13 cellular contexts compared by ENCODE assay signal in genomic region chr20:8385247-8385646, GRCh38.
DNase-seq lines count a peak whose midpoint lies in the region; TF ChIP-seq lines count a peak whose summit lies in the region.
"Had no signal": no experiment of that assay in that cellular context is flagged by ENCODE, and none has a peak within 500 bp of the region (broad histone marks: within the 10 kb centered on the region; RNA-seq: fewer than 3 reads in every experiment).

No MANE protein-coding gene starts in this region.

- no peaks in the 10 kb centered on the region for H3K79me2 ChIP-seq in H9 (ENCODE audit: insufficient read depth, low read length)

- no peaks in the 10 kb centered on the region; the same call in 1 of the 2 replicates for H3K27me3 Mint-ChIP-seq in H9 (ENCODE audit: low read depth)
- H3K27me3 Mint-ChIP-seq in CD4-positive, alpha-beta memory T cell, result peaks cover 0 to 1% of the 10 kb centered on the region in 2 donors

- H3K27ac Mint-ChIP-seq in H9, result no peak overlapping the region
- no peak overlapping the region for H3K27ac Mint-ChIP-seq in CD4-positive, alpha-beta memory T cell

- H3K79me1 ChIP-seq in H9 (ENCODE audit: insufficient read depth, low read depth, low read length, poor library complexity, severe bottlenecking), result no peaks in the 10 kb centered on the region

- H3K4me3 Mint-ChIP-seq in H9, result no peak overlapping the region
- no peak overlapping the region for H3K4me3 Mint-ChIP-seq in CD4-positive, alpha-beta memory T cell

- no peak overlapping the region for H3K27ac ChIP-seq in H9 (ENCODE audit: insufficient read length, low read depth, low read length)
- no peak overlapping the region for H3K27ac ChIP-seq in CD4-positive, alpha-beta memory T cell (ENCODE audit: low read depth, low read length)
- H3K27ac ChIP-seq: HL-60 had no signal

- H3K36me3 ChIP-seq in CD4-positive, alpha-beta memory T cell (ENCODE audit: insufficient read depth, low read length), result no peaks in the 10 kb centered on the region

- H2BK5ac ChIP-seq in H9 (ENCODE audit: insufficient read length, low read length), result no peak overlapping the region

- no peak overlapping the region for H3K4me3 ChIP-seq in CD4-positive, alpha-beta memory T cell (ENCODE audit: low read length in 2 of 2)

- no peak overlapping the region for H4K8ac ChIP-seq in H9 (replicated peaks; ENCODE audit: insufficient read length, low read depth, low read length)

- H3K9ac ChIP-seq in H9 (ENCODE audit: extremely low read depth, insufficient read length, low read length), result no peak overlapping the region

- CTCF ChIA-PET in CD4-positive, alpha-beta memory T cell (lab: Charles Lee; ENCODE audit: partially characterized antibody), result interaction anchor here (1.0 to 4.5 kb wide), 2 partner anchors 12 to 254 kb away, joined by 3 to 30 read pairs; partner anchors contain the start of gene PLCB1

- WGBS in H9 (ENCODE audit: extremely low coverage, insufficient read length, low lambda C conversion rate), result no CpG with 5 or more reads among the region's 3 CpGs

- no peaks in the 10 kb centered on the region for H4K20me1 ChIP-seq in H9 (ENCODE audit: control insufficient read depth, insufficient read depth, insufficient read length)

- peaks cover 0 to 7% (median 1%) of the 10 kb centered on the region in 3 experiments; a peak in 3 of 7 replicates for H3K36me3 Mint-ChIP-seq in H9 (ENCODE audit: insufficient read depth in 1 of 3, low read depth in 3 of 3)
- no peaks in the 10 kb centered on the region for H3K36me3 Mint-ChIP-seq in CD4-positive, alpha-beta memory T cell

- no peaks in the 10 kb centered on the region for H3K9me3 ChIP-seq in H9 (ENCODE audit: control insufficient read depth, low read depth, low read length)
- no peaks in the 10 kb centered on the region for H3K9me3 ChIP-seq in CD4-positive, alpha-beta memory T cell (ENCODE audit: control insufficient read depth in 1 of 2, low read length in 2 of 2)

- H3K27me3 ChIP-seq in H9 (ENCODE audit: insufficient read depth, low read length), result no peaks in the 10 kb centered on the region
- H3K27me3 ChIP-seq in CD4-positive, alpha-beta memory T cell (ENCODE audit: insufficient read depth, low read length), result no peaks in the 10 kb centered on the region

- H4K5ac ChIP-seq in H9 (ENCODE audit: insufficient read length, low read depth, low read length), result no peak overlapping the region

- DNase-seq in AG20443 (ENCODE audit: low spot score) (peak; percentile 14), H9 (peak; percentile 67), UCSD-AML1 (lab: John Stamatoyannopoulos, UW; ENCODE audit: unreplicated experiment) (peak; percentile 17), hepatic stellate cell (ENCODE audit: low spot score) (peak; percentile 63), HK-2 (ENCODE audit: unreplicated experiment) (no peak), cerebellar nuclear complex (lab: John Stamatoyannopoulos, UW) (no peak), G401 (ENCODE audit: low spot score) (no peak)
- DNase-seq in CD4-positive, alpha-beta memory T cell, result no peak
- DNase-seq: H7; NCI-H1930; stimulated activated naive CD4-positive, alpha-beta T cell treated with Interleukin-2 at 50 U/mL for 16 hours; SW 1271 had no signal

- intact Hi-C loops in CD4-positive, alpha-beta memory T cell (cut with micrococcal nuclease), result no loop called here

- H3K23ac ChIP-seq in H9 (ENCODE audit: insufficient read length, low read depth, low read length), result no peak overlapping the region

- TF ChIP-seq CTCF in H9 (conservative IDR thresholded peaks at IDR 0.05), result no peak

- no peak overlapping the region for H2AK5ac ChIP-seq in H9 (ENCODE audit: insufficient read length, low read length)

- H3T11ph ChIP-seq in H9 (ENCODE audit: low read length), result no peak overlapping the region

- no peaks in the 10 kb centered on the region for H3K4me1 ChIP-seq in H9 (ENCODE audit: insufficient read depth, low read length)
- no peaks in the 10 kb centered on the region for H3K4me1 ChIP-seq in CD4-positive, alpha-beta memory T cell (ENCODE audit: insufficient read depth, low read length)

- no peak overlapping the region for H3K18ac ChIP-seq in H9 (ENCODE audit: insufficient read length, low read depth, low read length)

- H4K91ac ChIP-seq in H9 (ENCODE audit: insufficient read length, low read depth, low read length), result no peak overlapping the region

- POLR2A ChIA-PET in CD4-positive, alpha-beta memory T cell (lab: Charles Lee; ENCODE audit: partially characterized antibody), result no interaction called here

- H3K23me2 ChIP-seq in H9 (ENCODE audit: insufficient read length, low read depth, low read length, poor library complexity, severe bottlenecking), result no peaks in the 10 kb centered on the region

- in situ Hi-C loops in G401 (cut with HindIII; ENCODE audit: low sequenced_read_pairs), result no loop called here

- no peak overlapping the region for H2BK20ac ChIP-seq in H9 (ENCODE audit: low read depth, low read length, poor library complexity, severe bottlenecking)

- H3K14ac ChIP-seq in H9 (ENCODE audit: insufficient read depth, low read length), result no peak overlapping the region

- peaks cover 10 to 13% of the 10 kb centered on the region in 2 experiments; a peak in 4 of 5 replicates for H3K9me3 Mint-ChIP-seq in H9
- no peaks in the 10 kb centered on the region for H3K9me3 Mint-ChIP-seq in CD4-positive, alpha-beta memory T cell

- no peak overlapping the region for H2BK120ac ChIP-seq in H9 (ENCODE audit: low read depth, low read length, poor library complexity, severe bottlenecking)

- H2AFZ ChIP-seq in H9 (ENCODE audit: low read length), result no peak overlapping the region

- H3K56ac ChIP-seq in H9 (ENCODE audit: insufficient read length, low read depth, low read length), result no peak overlapping the region

- no peak overlapping the region for H3K4me2 ChIP-seq in H9 (ENCODE audit: insufficient read depth, insufficient read length, low read length)

- H3K4me1 Mint-ChIP-seq in H9, result peaks cover 6 to 11% of the 10 kb centered on the region in 2 experiments; a peak in 3 of 4 replicates
- H3K4me1 Mint-ChIP-seq in CD4-positive, alpha-beta memory T cell, result peaks cover 9 to 24% (median 15%) of the 10 kb centered on the region in 4 donors

- H3K4ac ChIP-seq in H9 (ENCODE audit: low read depth, low read length), result no peak overlapping the region

- H2BK12ac ChIP-seq in H9 (ENCODE audit: insufficient read length, low read depth, low read length), result no peak overlapping the region

- H2BK15ac ChIP-seq in H9 (ENCODE audit: low read depth, low read length), result no peak overlapping the region

Comparison
In these comparisons a context has a peak if more than half of its experiments do, and no peak if none do; other contexts are left out.
1. DNase-seq: peak in AG20443 (single experiment), H9 (single experiment), UCSD-AML1 (single experiment) and hepatic stellate cell (single experiment); none in HK-2 (single experiment), CD4-positive, alpha-beta memory T cell (0 of 5), cerebellar nuclear complex (0 of 2) and G401 (single experiment).